1 cellular context compared by ENCODE assay signal in genomic region chr6:6758915-6759654, GRCh38.
A peak's percentile ranks its signal among the peaks of the same experiment; 100 is the strongest.
TF ChIP-seq lines count a peak whose summit lies in the region.

No MANE protein-coding gene starts in this region.

TF ChIP-seq in K562, 482 proteins besides CTCF, POLR2A, EP300 and RAD21 (continued from another document):
- TF ChIP-seq SPI1 (IDR thresholded peaks at IDR 0.05; ENCODE audit: borderline replicate concordance, low read depth, low read length) (peak; percentile 92), TFAP4 (CRISPR knock-in tag; IDR thresholded peaks at IDR 0.05; ENCODE audit: borderline replicate concordance) (peak; percentile 54; the same call in 1 of the 2 replicates), ZNF384 (IDR thresholded peaks at IDR 0.05; ENCODE audit: low read depth, low read length) (0 out of 2 replicates have a peak, but pooled peaks have one; percentile 17), TOE1 (IDR thresholded peaks at IDR 0.05; ENCODE audit: borderline replicate concordance) (peak; percentile 46; the same call in 1 of the 2 replicates), TOE1 (CRISPR knock-in tag; IDR thresholded peaks at IDR 0.05; ENCODE audit: borderline replicate concordance, low read depth) (no peak), ZNF592 (IDR thresholded peaks at IDR 0.05) (no peak; the same call in 1 of the 2 replicates), SIN3B (IDR thresholded peaks at IDR 0.05; ENCODE audit: low read depth) (0 out of 2 replicates have a peak, but pooled peaks have one; percentile 9), MAZ (CRISPR knock-in tag; conservative IDR thresholded peaks at IDR 0.05 in 1 of 2, IDR thresholded peaks at IDR 0.05 in 1 of 2) (0 out of 4 replicates have a peak, but pooled peaks of 1 of the 2 experiments have one; percentile 27), ZBTB7A (IDR thresholded peaks at IDR 0.05; ENCODE audit: borderline replicate concordance, control insufficient read depth, low read depth, low read length) (no peak)
